36 cellular contexts compared by ENCODE assay signal in the genomic region with DNA sequence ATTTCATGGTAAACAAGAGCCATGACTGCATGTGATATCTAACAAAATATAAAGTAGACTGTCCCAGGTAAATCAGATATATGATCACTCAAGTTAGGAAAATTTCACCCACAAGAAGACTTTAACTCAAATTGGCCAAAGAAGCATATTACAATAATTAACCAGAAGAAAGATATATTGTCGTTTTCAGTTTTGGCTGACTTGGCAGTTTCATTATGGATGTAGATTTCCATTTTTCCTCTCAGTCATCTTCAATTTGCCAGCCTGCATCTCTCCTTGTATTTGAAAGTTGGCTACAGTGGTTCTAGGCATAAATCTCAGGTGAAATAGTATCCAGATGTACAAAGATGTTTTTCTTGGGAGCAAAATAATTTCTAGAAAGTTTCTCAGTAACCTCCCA.
"Had no signal": no experiment of that assay in that cellular context is flagged by ENCODE, and none has a peak within 500 bp of the region (broad histone marks: within the 10 kb centered on the region; RNA-seq: fewer than 3 reads in every experiment).

No MANE protein-coding gene starts in this region.

- H3K27me3 ChIP-seq: adrenal gland, body of pancreas, brain microvascular endothelial cell, breast epithelium had no signal

- H3K27me3 Mint-ChIP-seq: activated B cell treated with CpG ODN at 0.5 μM for 24 hours; activated CD4-positive, alpha-beta memory T cell treated with anti-CD3 and anti-CD28 coated beads for 36 hours; activated CD4-positive, alpha-beta T cell treated with anti-CD3 and anti-CD28 coated beads, Interleukin-2, amount 10 ng/mL, durations not matched to agents 24 days and 14 days; activated CD8-positive, alpha-beta T cell treated with anti-CD3 and anti-CD28 coated beads for 36 hours; activated naive CD8-positive, alpha-beta T cell treated with anti-CD3 and anti-CD28 coated beads for 36 hours; activated T-helper 17 cell treated with anti-CD3 and anti-CD28 coated beads, Interleukin-2, amount 50 U/mL, for 72 hours had no signal

- H3K27ac ChIP-seq: adrenal gland, body of pancreas, brain microvascular endothelial cell, breast epithelium, VCaP had no signal

- H3K4me3 Mint-ChIP-seq: activated B cell treated with CpG ODN at 0.5 μM for 24 hours; activated CD4-positive, alpha-beta memory T cell treated with anti-CD3 and anti-CD28 coated beads for 36 hours; activated CD4-positive, alpha-beta T cell treated with anti-CD3 and anti-CD28 coated beads, Interleukin-2, amount 10 ng/mL, durations not matched to agents 24 days and 14 days; activated CD8-positive, alpha-beta T cell treated with anti-CD3 and anti-CD28 coated beads for 36 hours; activated naive CD4-positive, alpha-beta T cell treated with anti-CD3 and anti-CD28 coated beads for 36 hours; activated naive CD8-positive, alpha-beta T cell treated with anti-CD3 and anti-CD28 coated beads for 36 hours; activated T-cell treated with anti-CD3 and anti-CD28 coated beads, Interleukin-2, amount 50 U/mL, for 4 hours; activated T-cell treated with anti-CD3 and anti-CD28 coated beads, Interleukin-2, amount 50 U/mL, for 72 hours; activated T-helper 1 cell treated with anti-CD3 and anti-CD28 coated beads, Interleukin-12 subunit alpha, Interleukin-12 subunit beta, Interleukin-2, Interleukin-4 antibody, amounts not matched to agents 30 ng/mL and 10 ng/mL and 1 ng/mL, durations not matched to agents 14 hours and 24 hours and 36 hours; activated T-helper 17 cell treated with anti-CD3 and anti-CD28 coated beads, Interleukin-2, amount 50 U/mL, for 72 hours; T-helper 1 cell treated with Interleukin-12 subunit alpha and Interleukin-12 subunit beta and Interleukin-4 antibody, amounts not matched to agents 30 μg/mL and 1 μg/mL, for 36 hours; T-helper 2 cell treated with Interferon-gamma antibody and Interleukin-4, amounts not matched to agents 5 μg/mL and 100 μg/mL, for 36 hours had no signal

- H3K4me3 ChIP-seq: adrenal gland, body of pancreas, breast epithelium had no signal

- H3K9me3 Mint-ChIP-seq: activated B cell treated with CpG ODN at 0.5 μM for 24 hours; activated CD4-positive, alpha-beta T cell treated with anti-CD3 and anti-CD28 coated beads, Interleukin-2, amount 10 ng/mL, durations not matched to agents 24 days and 14 days; activated CD8-positive, alpha-beta T cell treated with anti-CD3 and anti-CD28 coated beads for 36 hours had no signal

- H3K4me1 Mint-ChIP-seq: activated B cell treated with CpG ODN at 0.5 μM for 24 hours; activated CD4-positive, alpha-beta T cell treated with anti-CD3 and anti-CD28 coated beads, Interleukin-2, amount 10 ng/mL, durations not matched to agents 24 days and 14 days; activated naive CD8-positive, alpha-beta T cell treated with anti-CD3 and anti-CD28 coated beads for 36 hours; activated T-helper 17 cell treated with anti-CD3 and anti-CD28 coated beads, Interleukin-2, amount 50 U/mL, for 72 hours had no signal

- H3K4me1 ChIP-seq: adrenal gland, body of pancreas, breast epithelium had no signal

- ATAC-seq: activated CD8-positive, alpha-beta T cell treated with anti-CD3 and anti-CD28 coated beads for 36 hours; activated naive CD4-positive, alpha-beta T cell treated with anti-CD3 and anti-CD28 coated beads, Interleukin-2, amount 50 U/mL, for 72 hours; activated T-cell treated with anti-CD3 and anti-CD28 coated beads, Interleukin-2, amount 50 U/mL, for 4 hours; activated T-cell treated with anti-CD3 and anti-CD28 coated beads, Interleukin-2, amount 50 U/mL, for 72 hours; activated T-helper 17 cell treated with anti-CD3 and anti-CD28 coated beads, Interleukin-2, amount 50 U/mL, for 72 hours; body of pancreas had no signal

- DNase-seq: activated B cell treated with CpG ODN at 0.5 μM for 24 hours; activated CD4-positive, alpha-beta memory T cell treated with anti-CD3 and anti-CD28 coated beads for 36 hours; activated CD4-positive, alpha-beta T cell treated with anti-CD3 and anti-CD28 coated beads for 4 hours; activated CD4-positive, alpha-beta T cell treated with anti-CD3 and anti-CD28 coated beads, Interleukin-2, amount 10 ng/mL, durations not matched to agents 24 days and 14 days; activated CD4-positive, alpha-beta T cell treated with anti-CD3 and anti-CD28 coated beads, Interleukin-2, amount 50 U/mL, for 1 hour; activated CD4-positive, alpha-beta T cell treated with anti-CD3 and anti-CD28 coated beads, Interleukin-2, amount 50 U/mL, for 4 hours; activated CD4-positive, CD25-positive, alpha-beta regulatory T cell treated with anti-CD3 and anti-CD28 coated beads, Interleukin-2, amount 50 U/mL, for 72 hours; activated CD8-positive, alpha-beta memory T cell treated with anti-CD3 and anti-CD28 coated beads, Interleukin-2, amount 50 U/mL, for 4 hours; activated CD8-positive, alpha-beta T cell treated with anti-CD3 and anti-CD28 coated beads for 36 hours; activated effector memory CD4-positive, alpha-beta T cell treated with anti-CD3 and anti-CD28 coated beads, Interleukin-2, amount 50 U/mL, for 16 hours; activated gamma-delta T cell treated with Interleukin-2 at 50 U/mL for 16 hours; activated naive CD4-positive, alpha-beta T cell; activated naive CD4-positive, alpha-beta T cell treated with anti-CD3 and anti-CD28 coated beads for 36 hours; activated naive CD4-positive, alpha-beta T cell treated with anti-CD3 and anti-CD28 coated beads, Interleukin-2, amount 50 U/mL, for 16 hours; activated naive CD8-positive, alpha-beta T cell treated with anti-CD3 and anti-CD28 coated beads for 36 hours; activated T-cell treated with anti-CD3 and anti-CD28 coated beads for 4 hours; activated T-cell treated with anti-CD3 and anti-CD28 coated beads, Interleukin-2, amount 50 U/mL, for 1 hour; activated T-cell treated with anti-CD3 and anti-CD28 coated beads, Interleukin-2, amount 50 U/mL, for 4 hours; activated T-cell treated with anti-CD3 and anti-CD28 coated beads, Interleukin-2, amount 50 U/mL, for 72 hours; adrenal gland; amniotic stem cell; aorta; body of pancreas; brain microvascular endothelial cell; central memory CD4-positive, alpha-beta T cell; T-helper 2 cell; T-helper 9 cell had no signal

- H3K36me3 Mint-ChIP-seq: activated CD4-positive, alpha-beta memory T cell treated with anti-CD3 and anti-CD28 coated beads for 36 hours; activated naive CD4-positive, alpha-beta T cell treated with anti-CD3 and anti-CD28 coated beads, Interleukin-2, amount 50 U/mL, for 72 hours; activated naive CD8-positive, alpha-beta T cell treated with anti-CD3 and anti-CD28 coated beads for 36 hours had no signal

- FAIRE-seq: astrocyte, TTC549 had no signal

- H3K9me3 ChIP-seq: adrenal gland, body of pancreas, breast epithelium had no signal

- H3K36me3 ChIP-seq: adrenal gland, brain microvascular endothelial cell had no signal

- H3K27ac Mint-ChIP-seq: activated B cell treated with CpG ODN at 0.5 μM for 24 hours; activated CD4-positive, alpha-beta memory T cell treated with anti-CD3 and anti-CD28 coated beads for 36 hours; activated CD4-positive, alpha-beta T cell treated with anti-CD3 and anti-CD28 coated beads, Interleukin-2, amount 10 ng/mL, durations not matched to agents 24 days and 14 days; activated CD8-positive, alpha-beta T cell treated with anti-CD3 and anti-CD28 coated beads for 36 hours; activated naive CD4-positive, alpha-beta T cell treated with anti-CD3 and anti-CD28 coated beads for 36 hours; activated naive CD4-positive, alpha-beta T cell treated with anti-CD3 and anti-CD28 coated beads, Interleukin-2, amount 50 U/mL, for 72 hours; activated naive CD8-positive, alpha-beta T cell treated with anti-CD3 and anti-CD28 coated beads for 36 hours; activated T-cell treated with anti-CD3 and anti-CD28 coated beads, Interleukin-2, amount 50 U/mL, for 72 hours; activated T-helper 1 cell treated with anti-CD3 and anti-CD28 coated beads, Interleukin-12 subunit alpha, Interleukin-12 subunit beta, Interleukin-2, Interleukin-4 antibody, amounts not matched to agents 30 ng/mL and 10 ng/mL and 1 ng/mL, durations not matched to agents 14 hours and 24 hours and 36 hours; activated T-helper 17 cell treated with anti-CD3 and anti-CD28 coated beads, Interleukin-2, amount 50 U/mL, for 72 hours; T-helper 1 cell treated with Interleukin-12 subunit alpha and Interleukin-12 subunit beta and Interleukin-4 antibody, amounts not matched to agents 30 μg/mL and 1 μg/mL, for 36 hours; T-helper 2 cell treated with Interferon-gamma antibody and Interleukin-4, amounts not matched to agents 5 μg/mL and 100 μg/mL, for 36 hours had no signal
